ENCODE assay signal across 8 cellular contexts in the genomic region with DNA sequence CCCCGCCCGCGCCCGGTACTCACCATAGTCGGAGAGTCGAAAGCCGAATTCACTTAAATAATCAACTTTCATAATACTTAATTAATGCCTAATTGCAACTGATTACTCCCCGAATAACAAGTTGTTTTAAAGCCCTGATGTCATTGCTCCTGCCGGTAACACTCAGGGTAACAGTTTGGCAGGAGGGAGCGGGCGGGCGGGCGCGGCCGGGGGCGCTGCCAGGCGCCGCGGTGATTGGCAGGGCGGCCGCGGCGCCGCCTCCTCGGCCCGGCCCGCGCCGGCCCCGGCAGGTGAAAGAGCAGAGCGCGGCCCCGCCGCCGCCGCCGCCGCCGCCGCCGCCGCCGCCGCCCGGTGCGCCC.
DNase-seq lines count a peak whose midpoint lies in the region; ATAC-seq and TF ChIP-seq lines count a peak whose summit lies in the region.

No MANE protein-coding gene starts in this region.

- peak in 1 of 2 donors; percentile 42 for TF ChIP-seq POLR2A in gastrocnemius medialis (IDR thresholded peaks at IDR 0.05)

- no peaks in the 10 kb centered on the region for H3K9me3 ChIP-seq in HAP-1
- H3K9me3 ChIP-seq in gastrocnemius medialis: no peaks in the 10 kb centered on the region

- no peak for TF ChIP-seq CTCF in gastrocnemius medialis (IDR thresholded peaks at IDR 0.05 in 4 of 5, conservative IDR thresholded peaks at IDR 0.05 in 1 of 5)

- H3K4me1 ChIP-seq in HAP-1 (no peaks in the 10 kb centered on the region; the same call in 1 of the 2 replicates), gastrocnemius medialis (peaks cover 49 to 64% of the 10 kb centered on the region in 2 donors)

- peak overlapping the region; percentile 69 to 80 (median 76) for H3K27ac ChIP-seq in gastrocnemius medialis

- H3K36me3 ChIP-seq in HAP-1 (replicated peaks) (no peaks in the 10 kb centered on the region), gastrocnemius medialis (no peaks in the 10 kb centered on the region)

- peak overlapping the region; percentile 92 for H3K4me3 ChIP-seq in GM08714 (ENCODE audit: low read length)
- H3K4me3 ChIP-seq in HAP-1: peak overlapping the region; percentile 43
- peak overlapping the region; percentile 57 to 75 (median 70) for H3K4me3 ChIP-seq in gastrocnemius medialis

- in situ Hi-C loops in HAP-1 (cut with MboI; ENCODE audit: low sequenced_read_pairs): no loop called here
- in situ Hi-C loops in gastrocnemius medialis (cut with MboI; ENCODE audit: low sequenced_read_pairs in 4 of 4): loop anchor here in 2 of 4 donors (25.0 kb wide), 1 partner anchor 93 kb away; a partner anchor contains a TSS

- peak; percentile 50 for ATAC-seq in Right ventricle myocardium superior (ENCODE audit: poor library complexity)
- peak; percentile 56 to 66 for ATAC-seq in gastrocnemius medialis

- DNase-seq in HAP-1 (ENCODE audit: low spot score in 2 of 2) (peak in 1 of 2 experiments; percentile 59), NCI-H1105 treated with DMSO at 0.1 percent for 48 hours (lab: John Stamatoyannopoulos, UW) (peak; percentile 82), Right ventricle myocardium superior (no peak), gastrocnemius medialis (no peak), occipital lobe (lab: John Stamatoyannopoulos, UW) (no peak), NCI-H774 (lab: John Stamatoyannopoulos, UW) (no peak)
- DNase-seq in activated T-helper 1 cell treated with anti-CD3 and anti-CD28 coated beads, Interleukin-2, amount 50 U/mL, for 16 hours (ENCODE audit: low read depth in 1 of 2, low spot score in 1 of 2): peak; percentile 24 to 52

- intact Hi-C loops in Right ventricle myocardium superior (cut with DNase I) (no loop called here), gastrocnemius medialis (cut with DNase I; ENCODE audit: low total_unique reads) (loop anchor here (2.0 to 5.0 kb wide), 2 partner anchors 168 to 869 kb away; no protein-coding TSS in a partner anchor)

- no peaks in the 10 kb centered on the region for H3K27me3 ChIP-seq in HAP-1 (ENCODE audit: low read depth)
- H3K27me3 ChIP-seq in gastrocnemius medialis: no peaks in the 10 kb centered on the region

Comparison
In these comparisons a context has a peak if more than half of its experiments do, and no peak if none do; other contexts are left out.
1. DNase-seq: peak in NCI-H1105 treated with DMSO at 0.1 percent for 48 hours (single experiment) and activated T-helper 1 cell treated with anti-CD3 and anti-CD28 coated beads, Interleukin-2, amount 50 U/mL, for 16 hours (2 of 2); none in Right ventricle myocardium superior (single experiment), gastrocnemius medialis (0 of 2), occipital lobe (single experiment) and NCI-H774 (single experiment).
2. Peak in every context shown above with its lines, with median percentiles within 50 percentile points of each other: H3K4me3 ChIP-seq.